ENCODE assay signal across 8 cellular contexts in genomic region chr9:111599092-111599947, GRCh38. TPM values are rescaled to one million over a fixed set of nuclear protein-coding genes. Genes with fewer than 3 reads are reported as not detected.
DNase-seq lines count a peak whose midpoint lies in the region; ATAC-seq and TF ChIP-seq lines count a peak whose summit lies in the region.

Gene PTGR1, minus strand, starts transcription at chr9:111599647. Its CDS starts 2,225 bp downstream, at chr9:111597422.

- H3K4me3 Mint-ChIP-seq in activated T-helper 2 cell treated with anti-CD3 and anti-CD28 coated beads, Interferon-gamma antibody, Interleukin-2, Interleukin-4, amounts not matched to agents 10 μg/mL and 5 μg/mL and 100 μg/mL, durations not matched to agents 14 hours and 24 hours and 36 hours (ENCODE audit: low read depth): peak within 1 kb of the TSS; percentile 86

- H3K4me1 ChIP-seq in muscle layer of duodenum (ENCODE audit: control insufficient read depth in 1 of 2, insufficient read depth in 2 of 2, low read length in 2 of 2): no peaks in the 10 kb centered on the region
- H3K4me1 ChIP-seq in thymus (ENCODE audit: control insufficient read depth, insufficient read depth, low read length): no peaks in the 10 kb centered on the region

- ATAC-seq in GM19351 (IDR thresholded peaks at IDR 0.05; ENCODE audit: unreplicated experiment) (peak; percentile 41), GM18870 (IDR thresholded peaks at IDR 0.05; ENCODE audit: unreplicated experiment) (no peak)

- WGBS in thymus: 1% methylated on average over 64 of the region's 64 CpGs

- no peaks in the 10 kb centered on the region for H3K9me3 Mint-ChIP-seq in activated T-helper 2 cell treated with anti-CD3 and anti-CD28 coated beads, Interferon-gamma antibody, Interleukin-2, Interleukin-4, amounts not matched to agents 10 μg/mL and 5 μg/mL and 100 μg/mL, durations not matched to agents 14 hours and 24 hours and 36 hours

- no peaks in the 10 kb centered on the region for H3K27me3 ChIP-seq in muscle layer of duodenum (ENCODE audit: low read depth, low read length)
- H3K27me3 ChIP-seq in thymus (ENCODE audit: control insufficient read depth, insufficient read depth): peaks cover 28% of the 10 kb centered on the region

- H3K27ac ChIP-seq in muscle layer of duodenum (ENCODE audit: low read length): peak within 1 kb of the TSS; percentile 83
- H3K27ac ChIP-seq in thymus (ENCODE audit: low read depth): no peak within 1 kb of the TSS

- intact Hi-C loops in activated T-helper 2 cell treated with anti-CD3 and anti-CD28 coated beads, Interferon-gamma antibody, Interleukin-2, Interleukin-4, amounts not matched to agents 10 μg/mL and 5 μg/mL and 100 μg/mL, durations not matched to agents 14 hours and 24 hours and 36 hours (cut with micrococcal nuclease): loop anchor here (2.0 to 10.0 kb wide), 5 partner anchors 63 to 475 kb away; partner anchors contain the start of genes ECPAS and ZNF483

- H3K36me3 ChIP-seq in muscle layer of duodenum (ENCODE audit: control insufficient read depth in 1 of 2, insufficient read depth in 2 of 2, low read length in 2 of 2) (peaks cover 4 to 13% of the 10 kb centered on the region in 2 donors), thymus (ENCODE audit: control insufficient read depth, insufficient read depth) (no peaks in the 10 kb centered on the region)

- H3K36me3 Mint-ChIP-seq in activated T-helper 2 cell treated with anti-CD3 and anti-CD28 coated beads, Interferon-gamma antibody, Interleukin-2, Interleukin-4, amounts not matched to agents 10 μg/mL and 5 μg/mL and 100 μg/mL, durations not matched to agents 14 hours and 24 hours and 36 hours (ENCODE audit: low read depth): no peaks in the 10 kb centered on the region

- no peak for TF ChIP-seq CTCF in AG10803 (conservative IDR thresholded peaks at IDR 0.05; ENCODE audit: low read length)
- TF ChIP-seq CTCF in fibroblast of the aortic adventitia (IDR thresholded peaks at IDR 0.05; ENCODE audit: insufficient read depth, low read length): no peak

- peaks cover 18% of the 10 kb centered on the region for H3K4me1 Mint-ChIP-seq in activated T-helper 2 cell treated with anti-CD3 and anti-CD28 coated beads, Interferon-gamma antibody, Interleukin-2, Interleukin-4, amounts not matched to agents 10 μg/mL and 5 μg/mL and 100 μg/mL, durations not matched to agents 14 hours and 24 hours and 36 hours (ENCODE audit: low read depth)

- DNase-seq in AG10803 (ENCODE audit: low read depth) (peak; percentile 86), NCI-H460 (ENCODE audit: extremely low read depth, low read depth) (peak; percentile 82), fibroblast of the aortic adventitia (ENCODE audit: low read depth) (peak; percentile 86)
- peak; percentile 8 for DNase-seq in activated T-helper 2 cell treated with anti-CD3 and anti-CD28 coated beads, Interferon-gamma antibody, Interleukin-2, Interleukin-4, amounts not matched to agents 10 μg/mL and 5 μg/mL and 100 μg/mL, durations not matched to agents 14 hours and 24 hours and 36 hours (ENCODE audit: low spot score)

- peaks cover 36% of the 10 kb centered on the region for H3K27me3 Mint-ChIP-seq in activated T-helper 2 cell treated with anti-CD3 and anti-CD28 coated beads, Interferon-gamma antibody, Interleukin-2, Interleukin-4, amounts not matched to agents 10 μg/mL and 5 μg/mL and 100 μg/mL, durations not matched to agents 14 hours and 24 hours and 36 hours (ENCODE audit: low read depth)

- H3K9me3 ChIP-seq in muscle layer of duodenum (ENCODE audit: control insufficient read depth in 1 of 2, low read length in 2 of 2): no peaks in the 10 kb centered on the region
- no peaks in the 10 kb centered on the region for H3K9me3 ChIP-seq in thymus (ENCODE audit: control insufficient read depth)

- peak within 1 kb of the TSS; percentile 82 for H3K4me3 ChIP-seq in AG10803 (ENCODE audit: low read length)
- H3K4me3 ChIP-seq in fibroblast of the aortic adventitia (ENCODE audit: low read depth, low read length): peak within 1 kb of the TSS; percentile 73
- peak within 1 kb of the TSS; percentile 77 to 83 for H3K4me3 ChIP-seq in muscle layer of duodenum (ENCODE audit: low read depth in 1 of 2, low read length in 2 of 2)
- peak within 1 kb of the TSS; percentile 42 for H3K4me3 ChIP-seq in thymus (ENCODE audit: low read length)

- no peak within 1 kb of the TSS for H3K27ac Mint-ChIP-seq in activated T-helper 2 cell treated with anti-CD3 and anti-CD28 coated beads, Interferon-gamma antibody, Interleukin-2, Interleukin-4, amounts not matched to agents 10 μg/mL and 5 μg/mL and 100 μg/mL, durations not matched to agents 14 hours and 24 hours and 36 hours

RNA-seq across cellular contexts. Expression of gene PTGR1, which starts in this region (rescaled TPM):
- 328 and 351 TPM in 2 replicates for total RNA-seq in NCI-H460 (2014; rRNA removed; shearing (Covaris generic))
- polyA plus RNA-seq in NCI-H460 (2014; cell fraction: nucleus; rRNA removed): 264 and 477 TPM in 2 replicates
- 1.4 and 1.8 TPM in 2 replicates for total RNA-seq in activated T-helper 2 cell treated with anti-CD3 and anti-CD28 coated beads, Interferon-gamma antibody, Interleukin-2, Interleukin-4, amounts not matched to agents 10 μg/mL and 5 μg/mL and 100 μg/mL, durations not matched to agents 14 hours and 24 hours and 36 hours
- 76.0 and 88.4 TPM in 2 replicates for total RNA-seq in fibroblast of the aortic adventitia (ENCODE audit: low replicate concordance)
- 16.5 TPM for polyA plus RNA-seq in thymus

Comparison
In these comparisons a context has a peak if more than half of its experiments do, and no peak if none do; other contexts are left out.
1. RNA of gene PTGR1 (total RNA-seq): 328 to 351 TPM in NCI-H460 and 76.0 to 88.4 TPM in fibroblast of the aortic adventitia; 1.4 to 1.8 TPM in activated T-helper 2 cell treated with anti-CD3 and anti-CD28 coated beads, Interferon-gamma antibody, Interleukin-2, Interleukin-4, amounts not matched to agents 10 μg/mL and 5 μg/mL and 100 μg/mL, durations not matched to agents 14 hours and 24 hours and 36 hours; every median in the first group is over 10 times any median in the second.
2. DNase-seq: peak in every context shown above with its lines; median percentile 86 in AG10803; 86 in fibroblast of the aortic adventitia; 82 in NCI-H460; 8 in activated T-helper 2 cell treated with anti-CD3 and anti-CD28 coated beads, Interferon-gamma antibody, Interleukin-2, Interleukin-4, amounts not matched to agents 10 μg/mL and 5 μg/mL and 100 μg/mL, durations not matched to agents 14 hours and 24 hours and 36 hours.
3. Peak in every context shown above with its lines, with median percentiles within 50 percentile points of each other: H3K4me3 ChIP-seq.